Comparison of ENCODE assay signal across 1 cellular context in the genomic region with DNA sequence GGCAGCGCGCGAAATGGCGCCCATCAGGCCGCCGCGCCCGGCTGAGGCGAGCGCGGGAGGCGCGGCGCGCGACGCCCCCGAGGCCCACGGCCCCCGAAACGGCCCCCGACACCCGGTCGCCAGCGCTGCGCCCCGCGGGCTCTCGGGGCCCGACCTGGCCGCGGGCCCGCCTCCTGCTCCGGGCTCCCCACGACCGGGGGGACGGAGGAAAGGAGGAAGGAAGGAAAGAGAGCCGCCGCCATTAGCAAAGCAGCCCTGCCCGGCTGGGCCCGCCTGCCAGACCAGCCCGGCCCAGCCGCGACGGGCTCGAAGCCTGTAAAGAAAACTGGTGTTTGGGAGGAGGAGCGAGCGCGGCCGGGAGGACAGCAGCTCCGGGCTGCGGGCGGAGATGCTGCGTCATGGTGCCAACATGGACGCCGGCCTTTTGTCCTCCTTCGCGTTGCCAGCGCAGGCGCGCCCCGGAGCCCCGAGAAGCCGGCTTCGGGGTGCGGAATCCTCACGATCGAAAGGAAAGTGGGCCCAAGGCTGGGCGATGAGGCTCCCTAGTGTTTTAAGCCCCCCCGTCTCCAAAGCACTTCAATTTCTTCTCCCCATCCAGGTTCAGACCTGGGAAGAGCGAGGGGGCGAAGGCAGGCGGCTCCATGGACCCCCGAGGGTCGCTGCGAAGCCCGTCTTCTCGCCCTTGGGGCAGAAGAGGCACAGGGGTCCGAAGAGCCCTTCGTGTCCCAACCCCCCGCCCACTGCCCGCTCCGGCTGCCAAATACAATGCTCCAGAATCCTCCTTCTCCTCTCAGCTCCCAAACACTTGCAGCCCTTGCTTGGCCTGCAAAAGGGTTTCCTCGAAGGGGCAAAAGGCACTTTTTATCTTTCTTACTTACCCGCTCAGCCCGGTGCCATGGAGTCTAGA.
TF ChIP-seq lines count a peak whose summit lies in the region.

No MANE protein-coding gene starts in this region.

TF ChIP-seq in endothelial cell of umbilical vein, 7 proteins besides CTCF, POLR2A, EP300 and RAD21 (continued from another document):
- TF ChIP-seq, protein P1, sequence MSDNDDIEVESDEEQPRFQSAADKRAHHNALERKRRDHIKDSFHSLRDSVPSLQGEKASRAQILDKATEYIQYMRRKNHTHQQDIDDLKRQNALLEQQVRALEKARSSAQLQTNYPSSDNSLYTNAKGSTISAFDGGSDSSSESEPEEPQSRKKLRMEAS (IDR thresholded peaks at IDR 0.05; ENCODE audit: insufficient read depth, insufficient read length): no peak
- TF ChIP-seq GATA2 (IDR thresholded peaks at IDR 0.05; ENCODE audit: insufficient read depth, insufficient read length, low read depth, low read length): no peak
